1 cellular context compared by ENCODE assay signal in genomic region chr6:104958178-104958520, GRCh38.
TF ChIP-seq lines count a peak whose summit lies in the region.

No MANE protein-coding gene starts in this region.

TF ChIP-seq in GM23338, 12 proteins besides CTCF, POLR2A, EP300 and RAD21 (continued from another document):
- TF ChIP-seq ZNF462 (CRISPR knock-in tag; IDR thresholded peaks at IDR 0.05), result no peak
- no peak for TF ChIP-seq JUNB (IDR thresholded peaks at IDR 0.05; ENCODE audit: unreplicated experiment)
- TF ChIP-seq EZH2phosphoT487 (IDR thresholded peaks at IDR 0.05; ENCODE audit: unreplicated experiment), result no peak
- TF ChIP-seq EZH2 (IDR thresholded peaks at IDR 0.05; ENCODE audit: low read depth, unreplicated experiment), result no peak
- TF ChIP-seq ZNF114 (CRISPR knock-in tag; IDR thresholded peaks at IDR 0.05), result no peak
- TF ChIP-seq REST (IDR thresholded peaks at IDR 0.05; ENCODE audit: unreplicated experiment), result no peak
- no peak for TF ChIP-seq POLR2AphosphoS5 (IDR thresholded peaks at IDR 0.05; ENCODE audit: low read depth)
